26 cellular contexts compared by ENCODE assay signal in the genomic region with DNA sequence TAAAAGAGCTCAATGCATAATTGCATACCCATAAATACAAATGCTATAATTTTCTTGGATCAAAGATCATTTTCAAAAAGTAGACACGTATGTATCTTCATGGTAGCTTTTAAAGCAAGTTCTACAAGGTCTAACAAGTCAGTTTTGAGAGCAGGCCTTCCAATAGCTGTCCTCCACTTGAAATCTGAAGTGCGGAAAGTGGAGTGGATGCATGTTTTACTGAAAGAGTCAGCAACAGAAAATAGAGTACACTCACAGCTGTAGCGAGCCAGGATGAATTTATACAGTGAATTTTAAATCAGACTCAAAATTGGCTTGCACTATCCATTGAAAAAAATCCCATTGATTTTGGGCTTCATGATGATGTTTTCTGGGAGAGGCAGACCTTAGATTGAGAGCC.
A peak's percentile ranks its signal among the peaks of the same experiment; 100 is the strongest.
DNase-seq lines count a peak whose midpoint lies in the region; ATAC-seq and TF ChIP-seq lines count a peak whose summit lies in the region.
"Had no signal": no experiment of that assay in that cellular context is flagged by ENCODE, and none has a peak within 500 bp of the region (broad histone marks: within the 10 kb centered on the region; RNA-seq: fewer than 3 reads in every experiment).

No MANE protein-coding gene starts in this region.

- TF ChIP-seq RAD21 in neural cell (conservative IDR thresholded peaks at IDR 0.05), result no peak

- ATAC-seq in HG03196 (IDR thresholded peaks at IDR 0.05; ENCODE audit: unreplicated experiment), result no peak
- ATAC-seq: sciatic nerve had no signal

- peaks cover 34% of the 10 kb centered on the region for H3K4me1 Mint-ChIP-seq in activated naive CD8-positive, alpha-beta T cell treated with anti-CD3 and anti-CD28 coated beads for 36 hours
- H3K4me1 Mint-ChIP-seq: brain had no signal

- H3K9me2 ChIP-seq in neural cell (ENCODE audit: insufficient read depth, low read length), result no peaks in the 10 kb centered on the region

- no peak overlapping the region for H3K9ac ChIP-seq in neural cell (ENCODE audit: low read length)
- H3K9ac ChIP-seq: neural progenitor cell had no signal

- H3K27me3 ChIP-seq in neural cell (ENCODE audit: insufficient read depth, low read depth, low read length), result no peaks in the 10 kb centered on the region
- H3K27me3 ChIP-seq: dorsolateral prefrontal cortex, neural progenitor cell, tibial artery had no signal

- no peaks in the 10 kb centered on the region for H3K9me3 ChIP-seq in neural cell (ENCODE audit: low read length)
- H3K9me3 ChIP-seq: tibial artery had no signal

- H3K4me3 ChIP-seq in neural cell (ENCODE audit: low read length), result no peak overlapping the region
- H3K4me3 ChIP-seq: dorsolateral prefrontal cortex, neural progenitor cell, tibial artery had no signal

- H3K4me3 Mint-ChIP-seq in activated naive CD8-positive, alpha-beta T cell treated with anti-CD3 and anti-CD28 coated beads for 36 hours, result no peak overlapping the region
- H3K4me3 Mint-ChIP-seq: immature natural killer cell, neural progenitor cell had no signal

- TF ChIP-seq CTCF in neural cell (IDR thresholded peaks at IDR 0.05; ENCODE audit: poor library complexity, severe bottlenecking), result no peak

- H3K27ac ChIP-seq in neural cell (ENCODE audit: low read length), result peak overlapping the region; percentile 93
- H3K27ac ChIP-seq: dorsolateral prefrontal cortex, neural progenitor cell, tibial artery had no signal

- peak; percentile 57 for DNase-seq in NCI-H2107 treated with DMSO at 0.1 percent for 48 hours (lab: John Stamatoyannopoulos, UW; ENCODE audit: unreplicated experiment)
- no peak for DNase-seq in NCI-H2107 (lab: John Stamatoyannopoulos, UW)
- DNase-seq in NCI-H187 (lab: John Stamatoyannopoulos, UW), result peak; percentile 41 to 54
- no peak for DNase-seq in activated naive CD8-positive, alpha-beta T cell treated with anti-CD3 and anti-CD28 coated beads for 36 hours
- no peak for DNase-seq in putamen (ENCODE audit: low spot score)
- no peak for DNase-seq in hepatic stellate cell (ENCODE audit: low spot score)
- DNase-seq: activated CD4-positive, alpha-beta T cell treated with anti-CD3 and anti-CD28 coated beads, Interleukin-2, amount 50 U/mL, for 48 hours; activated naive CD4-positive, alpha-beta T cell treated with Interleukin-2 at 50 U/mL for 16 hours; cerebellar nuclear complex; dorsolateral prefrontal cortex; immature natural killer cell; left cardiac atrium; NCI-H1048; NCI-H2081 treated with DMSO at 0.1 percent for 48 hours; NCI-H526; posterior cingulate gyrus; SHP77; stimulated activated CD4-positive, alpha-beta T cell treated with anti-CD3 and anti-CD28 coated beads, Interleukin-12 subunit alpha, Interleukin-12 subunit beta, amount 100 ng/mL, for 4 hours; stimulated activated CD4-positive, alpha-beta T cell treated with anti-CD3 and anti-CD28 coated beads, Interleukin-2, amount 100 ng/mL, for 48 hours; T-helper 2 cell; tibial artery had no signal

- H3K36me3 Mint-ChIP-seq in activated naive CD8-positive, alpha-beta T cell treated with anti-CD3 and anti-CD28 coated beads for 36 hours, result peaks cover 34% of the 10 kb centered on the region
- H3K36me3 Mint-ChIP-seq: brain had no signal

- no peak overlapping the region for H2AFZ ChIP-seq in neural cell (ENCODE audit: low read depth, low read length)
- H2AFZ ChIP-seq: neural progenitor cell had no signal

- peaks cover 6% of the 10 kb centered on the region for H3K79me2 ChIP-seq in neural cell (replicated peaks; ENCODE audit: insufficient read depth, low read length)

- no peaks in the 10 kb centered on the region for H3K27me3 Mint-ChIP-seq in activated naive CD8-positive, alpha-beta T cell treated with anti-CD3 and anti-CD28 coated beads for 36 hours
- H3K27me3 Mint-ChIP-seq: brain had no signal

- no peaks in the 10 kb centered on the region for H3K9me3 Mint-ChIP-seq in activated naive CD8-positive, alpha-beta T cell treated with anti-CD3 and anti-CD28 coated beads for 36 hours
- H3K9me3 Mint-ChIP-seq: brain, immature natural killer cell, neural progenitor cell had no signal

- H4K20me1 ChIP-seq in neural cell (ENCODE audit: insufficient read depth), result no peaks in the 10 kb centered on the region

- H3F3A ChIP-seq in neural cell (ENCODE audit: insufficient read depth, low read length, poor library complexity, severe bottlenecking), result peaks cover 19% of the 10 kb centered on the region

- TF ChIP-seq EP300 in neural cell (conservative IDR thresholded peaks at IDR 0.05; ENCODE audit: poor library complexity, severe bottlenecking), result no peak

- H3K4me2 ChIP-seq in neural cell (ENCODE audit: low read length), result no peak overlapping the region
- H3K4me2 ChIP-seq: neural progenitor cell had no signal

- H3K27ac Mint-ChIP-seq in activated naive CD8-positive, alpha-beta T cell treated with anti-CD3 and anti-CD28 coated beads for 36 hours, result peak overlapping the region; percentile 76
- H3K27ac Mint-ChIP-seq: immature natural killer cell, neural progenitor cell had no signal

- no peaks in the 10 kb centered on the region for H3K36me3 ChIP-seq in neural cell (ENCODE audit: insufficient read depth, low read length)
- H3K36me3 ChIP-seq: neural progenitor cell, tibial artery had no signal

TF ChIP-seq in neural cell, 6 proteins besides CTCF, POLR2A, EP300 and RAD21:
- TF ChIP-seq, protein P1, sequence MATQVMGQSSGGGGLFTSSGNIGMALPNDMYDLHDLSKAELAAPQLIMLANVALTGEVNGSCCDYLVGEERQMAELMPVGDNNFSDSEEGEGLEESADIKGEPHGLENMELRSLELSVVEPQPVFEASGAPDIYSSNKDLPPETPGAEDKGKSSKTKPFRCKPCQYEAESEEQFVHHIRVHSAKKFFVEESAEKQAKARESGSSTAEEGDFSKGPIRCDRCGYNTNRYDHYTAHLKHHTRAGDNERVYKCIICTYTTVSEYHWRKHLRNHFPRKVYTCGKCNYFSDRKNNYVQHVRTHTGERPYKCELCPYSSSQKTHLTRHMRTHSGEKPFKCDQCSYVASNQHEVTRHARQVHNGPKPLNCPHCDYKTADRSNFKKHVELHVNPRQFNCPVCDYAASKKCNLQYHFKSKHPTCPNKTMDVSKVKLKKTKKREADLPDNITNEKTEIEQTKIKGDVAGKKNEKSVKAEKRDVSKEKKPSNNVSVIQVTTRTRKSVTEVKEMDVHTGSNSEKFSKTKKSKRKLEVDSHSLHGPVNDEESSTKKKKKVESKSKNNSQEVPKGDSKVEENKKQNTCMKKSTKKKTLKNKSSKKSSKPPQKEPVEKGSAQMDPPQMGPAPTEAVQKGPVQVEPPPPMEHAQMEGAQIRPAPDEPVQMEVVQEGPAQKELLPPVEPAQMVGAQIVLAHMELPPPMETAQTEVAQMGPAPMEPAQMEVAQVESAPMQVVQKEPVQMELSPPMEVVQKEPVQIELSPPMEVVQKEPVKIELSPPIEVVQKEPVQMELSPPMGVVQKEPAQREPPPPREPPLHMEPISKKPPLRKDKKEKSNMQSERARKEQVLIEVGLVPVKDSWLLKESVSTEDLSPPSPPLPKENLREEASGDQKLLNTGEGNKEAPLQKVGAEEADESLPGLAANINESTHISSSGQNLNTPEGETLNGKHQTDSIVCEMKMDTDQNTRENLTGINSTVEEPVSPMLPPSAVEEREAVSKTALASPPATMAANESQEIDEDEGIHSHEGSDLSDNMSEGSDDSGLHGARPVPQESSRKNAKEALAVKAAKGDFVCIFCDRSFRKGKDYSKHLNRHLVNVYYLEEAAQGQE (IDR thresholded peaks at IDR 0.05; ENCODE audit: borderline replicate concordance), result no peak

Comparison
In these comparisons a context has a peak if more than half of its experiments do, and no peak if none do; other contexts are left out.
1. DNase-seq: peak in NCI-H2107 treated with DMSO at 0.1 percent for 48 hours (single experiment) and NCI-H187 (2 of 2); none in NCI-H2107 (single experiment), activated naive CD8-positive, alpha-beta T cell treated with anti-CD3 and anti-CD28 coated beads for 36 hours (single experiment), putamen (single experiment) and hepatic stellate cell (single experiment).